In the genomic region with DNA sequence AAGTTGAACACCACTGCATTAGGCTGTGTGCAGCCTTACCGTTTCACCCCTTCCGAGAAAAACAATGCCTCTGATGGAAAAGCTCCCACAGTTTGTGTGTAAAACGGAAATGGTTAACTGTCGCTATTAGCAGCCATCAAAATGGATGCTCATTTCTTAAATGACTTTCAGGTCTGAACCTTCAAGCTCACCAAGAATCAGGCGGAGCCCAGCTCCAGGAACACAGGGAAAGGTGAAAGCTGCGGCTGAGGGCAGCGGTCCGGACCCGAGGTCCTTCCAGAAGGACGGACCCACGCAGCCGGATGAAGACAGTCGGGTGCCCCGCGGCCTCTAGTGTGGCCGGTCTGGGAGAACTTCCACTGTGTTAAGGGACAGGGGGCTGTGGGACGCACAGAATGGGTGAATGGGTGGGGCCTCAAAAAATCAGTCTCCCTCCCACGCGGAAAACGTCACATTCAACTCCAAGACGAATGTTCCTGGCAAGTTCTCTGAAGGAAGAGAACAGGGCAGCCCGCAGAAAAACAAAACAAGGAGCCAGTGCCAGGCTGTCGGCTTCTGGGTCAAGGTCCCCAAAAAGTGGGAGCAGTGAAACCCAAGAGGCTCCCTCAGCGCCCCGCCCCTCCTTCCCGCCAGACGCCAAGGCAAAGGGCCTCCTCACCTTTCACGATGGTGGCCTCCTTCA, we compare ENCODE assay signal across 8 cellular contexts. TPM values are rescaled to one million over a fixed set of nuclear protein-coding genes. Genes with fewer than 3 reads are reported as not detected.
A peak's percentile ranks its signal among the peaks of the same experiment; 100 is the strongest.
DNase-seq lines count a peak whose midpoint lies in the region; ATAC-seq, FAIRE-seq and TF ChIP-seq lines count a peak whose summit lies in the region.

No MANE protein-coding gene starts in this region.

- H2BK120ac ChIP-seq in neuronal stem cell (ENCODE audit: low read depth, low read length): no peak overlapping the region

- intact Hi-C loops in esophagus squamous epithelium (cut with DNase I): loop anchor here (5.0 kb wide), 2 partner anchors 326 to 634 kb away; no protein-coding TSS in a partner anchor

- peaks cover 31 to 78% (median 59%) of the 10 kb centered on the region in 11 experiments for H3K36me3 ChIP-seq in BLaER1 treated with 17β-estradiol and CSF1 and Interleukin-3, amounts not matched to agents 10 nM and 100 nM
- H3K36me3 ChIP-seq in esophagus squamous epithelium (peaks cover 10 to 31% (median 16%) of the 10 kb centered on the region in 3 donors), neuronal stem cell (replicated peaks in 1 of 2; ENCODE audit: control insufficient read depth in 2 of 2, insufficient read depth in 2 of 2, low read length in 2 of 2) (peaks cover 22 to 24% of the 10 kb centered on the region in 2 donors)

- no peak overlapping the region for H3K4ac ChIP-seq in neuronal stem cell (ENCODE audit: low read length)

- H4K20me1 ChIP-seq in BLaER1 treated with 17β-estradiol and CSF1 and Interleukin-3, amounts not matched to agents 10 nM and 100 nM: peaks cover 69 to 98% (median 91%) of the 10 kb centered on the region in 11 experiments

- H2BK15ac ChIP-seq in neuronal stem cell (ENCODE audit: low read length): no peak overlapping the region

- ATAC-seq in GM19035 (IDR thresholded peaks at IDR 0.05; ENCODE audit: unreplicated experiment): no peak

- no peak for TF ChIP-seq POLR2A in esophagus squamous epithelium (IDR thresholded peaks at IDR 0.05)

- H3K4me2 ChIP-seq in BLaER1 treated with 17β-estradiol and CSF1 and Interleukin-3, amounts not matched to agents 10 nM and 100 nM: peak overlapping the region; percentile 82 to 99 (median 96)
- peak overlapping the region; percentile 60 for H3K4me2 ChIP-seq in neuronal stem cell (ENCODE audit: insufficient read depth, low read length, poor library complexity, severe bottlenecking)

- no peak overlapping the region for H3K23ac ChIP-seq in neuronal stem cell (ENCODE audit: low read depth, low read length, poor library complexity)

- H3K27ac ChIP-seq in BLaER1 treated with 17β-estradiol and CSF1 and Interleukin-3, amounts not matched to agents 10 nM and 100 nM: peak overlapping the region in 9 of 11 experiments; percentile 8 to 96 (median 32); a peak in 16 of 22 replicates
- H3K27ac ChIP-seq in esophagus squamous epithelium: peak overlapping the region; percentile 35 to 63 (median 56)
- no peak overlapping the region for H3K27ac ChIP-seq in neuronal stem cell (replicated peaks; ENCODE audit: low read length)

- H4K91ac ChIP-seq in neuronal stem cell (ENCODE audit: low read depth, low read length, poor library complexity): no peak overlapping the region

- peak overlapping the region; percentile 40 to 77 (median 67); a peak in 20 of 22 replicates for H3K9ac ChIP-seq in BLaER1 treated with 17β-estradiol and CSF1 and Interleukin-3, amounts not matched to agents 10 nM and 100 nM
- no peak overlapping the region for H3K9ac ChIP-seq in neuronal stem cell (ENCODE audit: low read depth, low read length, poor library complexity)

- TF ChIP-seq CTCF in esophagus squamous epithelium (IDR thresholded peaks at IDR 0.05): no peak

- peaks cover 0 to 22% (median 18%) of the 10 kb centered on the region in 11 experiments; a peak in 16 of 22 replicates for H3K9me3 ChIP-seq in BLaER1 treated with 17β-estradiol and CSF1 and Interleukin-3, amounts not matched to agents 10 nM and 100 nM (replicated peaks in 1 of 11)
- H3K9me3 ChIP-seq in esophagus squamous epithelium (no peaks in the 10 kb centered on the region), neuronal stem cell (replicated peaks in 1 of 2; ENCODE audit: control insufficient read depth in 2 of 2, insufficient read depth in 1 of 2, low read depth in 1 of 2, low read length in 2 of 2) (peaks cover 0 to 5% of the 10 kb centered on the region in 2 donors)

- FAIRE-seq in urothelium cell line (lab: Jason Lieb, UNC) (no peak), GM19239 (lab: Jason Lieb, UNC) (no peak)

- WGBS in esophagus squamous epithelium, 2 donors: 41 to 55% methylated on average over 12 to 25 of the region's 28 CpGs
- WGBS in neuronal stem cell (ENCODE audit: extremely low coverage in 2 of 2, insufficient read length in 2 of 2, insufficient replicate concordance in 1 of 2), 2 donors: no CpG with 5 or more reads among the region's 28 CpGs

- peaks cover 37% of the 10 kb centered on the region for H3K79me1 ChIP-seq in neuronal stem cell (ENCODE audit: low read depth, low read length)

- no peak overlapping the region for H2BK12ac ChIP-seq in neuronal stem cell (ENCODE audit: low read length)

- H2BK5ac ChIP-seq in neuronal stem cell (ENCODE audit: low read length): no peak overlapping the region

- no peak overlapping the region for H3K14ac ChIP-seq in neuronal stem cell (ENCODE audit: low read length)

- H2AFZ ChIP-seq in neuronal stem cell (ENCODE audit: low read length): no peak overlapping the region

- peaks cover 70 to 80% (median 79%) of the 10 kb centered on the region in 10 experiments for H3K4me1 ChIP-seq in BLaER1 treated with 17β-estradiol and CSF1 and Interleukin-3, amounts not matched to agents 10 nM and 100 nM
- H3K4me1 ChIP-seq in esophagus squamous epithelium (peaks cover 13 to 87% (median 26%) of the 10 kb centered on the region in 3 donors), neuronal stem cell (ENCODE audit: control insufficient read depth in 2 of 2, insufficient read depth in 1 of 2, low read depth in 1 of 2, low read length in 2 of 2) (peaks cover 7 to 13% of the 10 kb centered on the region in 2 donors)

- H3K27me3 ChIP-seq in BLaER1 treated with 17β-estradiol and CSF1 and Interleukin-3, amounts not matched to agents 10 nM and 100 nM: no peaks in the 10 kb centered on the region
- H3K27me3 ChIP-seq in esophagus squamous epithelium (peaks cover 0 to 7% (median 0%) of the 10 kb centered on the region in 4 donors), neuronal stem cell (ENCODE audit: control insufficient read depth in 3 of 3, insufficient read depth in 3 of 3, low read depth in 1 of 3, low read length in 3 of 3) (no peaks in the 10 kb centered on the region)

- peak overlapping the region; percentile 46 to 94 (median 88) for H3K4me3 ChIP-seq in BLaER1 treated with 17β-estradiol and CSF1 and Interleukin-3, amounts not matched to agents 10 nM and 100 nM
- H3K4me3 ChIP-seq in esophagus squamous epithelium (peak overlapping the region; percentile 28 to 84 (median 57)), neuronal stem cell (ENCODE audit: low read length in 2 of 2) (peak overlapping the region in 1 of 2 donors; percentile 75)

- H4K8ac ChIP-seq in neuronal stem cell (ENCODE audit: low read depth, low read length): no peak overlapping the region

- H3K18ac ChIP-seq in neuronal stem cell (ENCODE audit: low read length): no peak overlapping the region

- no peak overlapping the region for H2AK5ac ChIP-seq in neuronal stem cell (ENCODE audit: low read depth, low read length)

- DNase-seq in NCI-H226 (peak; percentile 2), esophagus squamous epithelium (lab: John Stamatoyannopoulos, UW) (no peak), neuronal stem cell (ENCODE audit: low spot score) (no peak), urothelium cell line (ENCODE audit: low spot score) (no peak), GM19239 (ENCODE audit: insufficient read length, low spot score) (no peak), hippocampal formation (lab: John Stamatoyannopoulos, UW) (no peak)

RNA-seq across cellular contexts. Expression of gene IRS2, which starts 4.9 kb away (rescaled TPM):
- 10 to 100 TPM in 1 of 4 donors, 1 to 10 TPM in 3; 5.0 to 24.6 (median 7.5) TPM for total RNA-seq in esophagus squamous epithelium
- 18.1 TPM for polyA plus RNA-seq in neuronal stem cell (2013, experiment 1 of 2)
- 18.9 TPM for polyA plus RNA-seq in neuronal stem cell (2013, experiment 2 of 2)
